ENCODE assay signal across 23 cellular contexts in the genomic region with DNA sequence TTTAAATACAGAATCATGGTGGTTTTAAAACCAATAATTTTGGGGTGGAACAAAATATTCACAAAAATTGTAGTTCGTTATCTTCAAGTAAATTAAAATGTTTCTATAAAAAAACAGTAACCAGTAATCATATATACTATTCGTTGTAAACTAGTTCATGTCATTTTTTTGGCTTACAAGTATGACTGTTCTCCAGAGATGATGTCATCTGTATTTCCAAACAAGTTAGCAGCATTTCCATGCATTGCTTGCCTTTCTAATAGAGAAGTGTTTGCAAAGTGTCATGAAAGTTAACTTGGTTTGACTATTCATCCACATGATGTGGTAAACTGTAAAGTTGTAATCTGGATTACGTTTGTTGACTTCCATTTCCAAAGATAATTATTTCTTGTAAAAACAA.
DNase-seq lines count a peak whose midpoint lies in the region; ATAC-seq and TF ChIP-seq lines count a peak whose summit lies in the region.
"Had no signal": no experiment of that assay in that cellular context is flagged by ENCODE, and none has a peak within 500 bp of the region (broad histone marks: within the 10 kb centered on the region; RNA-seq: fewer than 3 reads in every experiment).

No MANE protein-coding gene starts in this region.

- H2AFZ ChIP-seq in mammary epithelial cell (ENCODE audit: low read depth, low read length) = no peak overlapping the region

- H3K79me2 ChIP-seq in mammary epithelial cell (ENCODE audit: insufficient read depth, low read length) = no peaks in the 10 kb centered on the region

- H3K9me3 ChIP-seq in mammary epithelial cell (replicated peaks; ENCODE audit: insufficient read depth, low read length) (no peaks in the 10 kb centered on the region), breast epithelium (no peaks in the 10 kb centered on the region), HEK293 (ENCODE audit: control insufficient read depth, insufficient read depth, low read depth, low read length) (no peaks in the 10 kb centered on the region)
- H3K9me3 ChIP-seq in CD4-positive, alpha-beta T cell (ENCODE audit: control insufficient read depth, low read length) = no peaks in the 10 kb centered on the region
- H3K9me3 ChIP-seq: A549; BLaER1 treated with 17β-estradiol and CSF1 and Interleukin-3, amounts not matched to agents 10 nM and 100 nM had no signal

- no peaks in the 10 kb centered on the region for H4K20me1 ChIP-seq in mammary epithelial cell (ENCODE audit: insufficient read depth, low read length)
- H4K20me1 ChIP-seq: BLaER1 treated with 17β-estradiol and CSF1 and Interleukin-3, amounts not matched to agents 10 nM and 100 nM had no signal

- H3K36me3 ChIP-seq in mammary epithelial cell (ENCODE audit: insufficient read depth, low read length) (no peaks in the 10 kb centered on the region), breast epithelium (no peaks in the 10 kb centered on the region), HEK293 (ENCODE audit: control insufficient read depth in 2 of 2, insufficient read depth in 1 of 2, low read length in 2 of 2) (no peaks in the 10 kb centered on the region)
- H3K36me3 ChIP-seq: BLaER1 treated with 17β-estradiol and CSF1 and Interleukin-3, amounts not matched to agents 10 nM and 100 nM had no signal

- H3K27ac ChIP-seq in mammary epithelial cell (ENCODE audit: insufficient read depth, low read depth, low read length) (no peak overlapping the region), breast epithelium (no peak overlapping the region), HEK293 (ENCODE audit: extremely low read depth, low read depth, low read length) (no peak overlapping the region)
- no peak overlapping the region for H3K27ac ChIP-seq in CD4-positive, alpha-beta T cell (ENCODE audit: low read depth, low read length)
- H3K27ac ChIP-seq: 22Rv1; A549; BLaER1 treated with 17β-estradiol and CSF1 and Interleukin-3, amounts not matched to agents 10 nM and 100 nM; C4-2B had no signal

- no peak for ATAC-seq in CD4-positive, alpha-beta T cell (ENCODE audit: poor library complexity)
- ATAC-seq: A549, GM12878 had no signal

- H3K4me1 Mint-ChIP-seq in CD4-positive, alpha-beta T cell (ENCODE audit: low read depth) = no peaks in the 10 kb centered on the region
- H3K4me1 Mint-ChIP-seq: B cell; CD4-positive, alpha-beta memory T cell; CD8-positive, alpha-beta memory T cell had no signal

- CTCF ChIA-PET in mammary epithelial cell (lab: Charles Lee; ENCODE audit: low non-redundant PET) (no interaction called here), HEK293 (lab: Yijun Ruan, JAX) (no interaction called here)
- CTCF ChIA-PET in CD4-positive, alpha-beta T cell (lab: Charles Lee) = no interaction called here

- H3K4me1 ChIP-seq in mammary epithelial cell (ENCODE audit: insufficient read depth, low read length) (no peaks in the 10 kb centered on the region), breast epithelium (no peaks in the 10 kb centered on the region), HEK293 (ENCODE audit: control insufficient read depth, insufficient read depth, low read length) (no peaks in the 10 kb centered on the region)
- H3K4me1 ChIP-seq: A549 had no signal

- no peak overlapping the region for H3K4me3 Mint-ChIP-seq in CD4-positive, alpha-beta T cell
- H3K4me3 Mint-ChIP-seq: B cell; CD4-positive, alpha-beta memory T cell; CD8-positive, alpha-beta memory T cell had no signal

- no peak overlapping the region for H3K4me3 ChIP-seq in mammary epithelial cell (replicated peaks in 1 of 3; ENCODE audit: insufficient read depth in 1 of 3, low read depth in 2 of 3, low read length in 3 of 3)
- H3K4me3 ChIP-seq in breast epithelium = no peak overlapping the region
- no peak overlapping the region for H3K4me3 ChIP-seq in HEK293 (ENCODE audit: low read depth, low read length)
- no peak overlapping the region for H3K4me3 ChIP-seq in epithelial cell of esophagus (ENCODE audit: low read length)
- H3K4me3 ChIP-seq: A549; BLaER1 treated with 17β-estradiol and CSF1 and Interleukin-3, amounts not matched to agents 10 nM and 100 nM; GM12878 had no signal

- intact Hi-C loops in mammary epithelial cell (cut with micrococcal nuclease) (no loop called here), breast epithelium (cut with DNase I; ENCODE audit: low total_unique reads) (no loop called here)
- intact Hi-C loops in CD4-positive, alpha-beta T cell (cut with DNase I, micrococcal nuclease) = no loop called here

- H3K36me3 Mint-ChIP-seq in CD4-positive, alpha-beta T cell (ENCODE audit: low read depth) = no peaks in the 10 kb centered on the region
- H3K36me3 Mint-ChIP-seq: CD4-positive, alpha-beta memory T cell; CD8-positive, alpha-beta memory T cell had no signal

- peak; percentile 4 for DNase-seq in mammary epithelial cell
- no peak for DNase-seq in breast epithelium (ENCODE audit: low spot score in 2 of 2)
- peak; percentile 1 for DNase-seq in epithelial cell of esophagus (ENCODE audit: low read depth)
- DNase-seq in CD4-positive, alpha-beta T cell = no peak
- DNase-seq in activated CD4-positive, alpha-beta T cell treated with anti-CD3 and anti-CD28 coated beads, Interleukin-2, amount 50 U/mL, for 4 hours = no peak
- DNase-seq: AML-193; CD4-positive, alpha-beta memory T cell; CD8-positive, alpha-beta memory T cell; COR-L47; DMS 273 treated with DMSO at 0.1 percent for 48 hours; DMS153; DMS53; DMS79; DND-41; EL; GDM1 had no signal

- H3K9me3 Mint-ChIP-seq in CD4-positive, alpha-beta T cell = no peaks in the 10 kb centered on the region

- H3K9ac ChIP-seq in mammary epithelial cell (ENCODE audit: insufficient read depth, low read length) = no peak overlapping the region
- H3K9ac ChIP-seq: BLaER1 treated with 17β-estradiol and CSF1 and Interleukin-3, amounts not matched to agents 10 nM and 100 nM had no signal

- no peak overlapping the region for H3K27ac Mint-ChIP-seq in CD4-positive, alpha-beta T cell
- H3K27ac Mint-ChIP-seq: B cell; CD4-positive, alpha-beta memory T cell; CD8-positive, alpha-beta memory T cell had no signal

- BruUV-seq in mammary epithelial cell (replicated peaks; lab: Mats Ljungman, UMichigan) = no TSS peak

- no peaks in the 10 kb centered on the region for H3K27me3 Mint-ChIP-seq in CD4-positive, alpha-beta T cell
- H3K27me3 Mint-ChIP-seq: B cell; CD4-positive, alpha-beta memory T cell; CD8-positive, alpha-beta memory T cell had no signal

- POLR2A ChIA-PET in HEK293 (lab: Yijun Ruan, JAX) = no interaction called here
- POLR2A ChIA-PET in CD4-positive, alpha-beta T cell (lab: Charles Lee) = no interaction called here

- dilution Hi-C loops in mammary epithelial cell (cut with HindIII; ENCODE audit: low sequenced_read_pairs) = no loop called here

- H3K4me2 ChIP-seq in mammary epithelial cell (ENCODE audit: insufficient read depth, low read depth, low read length) = no peak overlapping the region
- H3K4me2 ChIP-seq: A549; BLaER1 treated with 17β-estradiol and CSF1 and Interleukin-3, amounts not matched to agents 10 nM and 100 nM had no signal

- H3K27me3 ChIP-seq in mammary epithelial cell (ENCODE audit: insufficient read depth, low read length) (no peaks in the 10 kb centered on the region), breast epithelium (no peaks in the 10 kb centered on the region)
- no peaks in the 10 kb centered on the region for H3K27me3 ChIP-seq in CD4-positive, alpha-beta T cell (ENCODE audit: control insufficient read depth, insufficient read depth, low read length)
- H3K27me3 ChIP-seq: BLaER1 treated with 17β-estradiol and CSF1 and Interleukin-3, amounts not matched to agents 10 nM and 100 nM had no signal

- TF ChIP-seq POLR2A in breast epithelium (IDR thresholded peaks at IDR 0.05) = no peak

- no peak for TF ChIP-seq CTCF in mammary epithelial cell (conservative IDR thresholded peaks at IDR 0.05 in 1 of 2, IDR thresholded peaks at IDR 0.05 in 1 of 2; ENCODE audit: extremely low read depth in 1 of 2, insufficient read depth in 1 of 2, low read depth in 1 of 2, low read length in 2 of 2)
- no peak for TF ChIP-seq CTCF in breast epithelium (IDR thresholded peaks at IDR 0.05)
- TF ChIP-seq CTCF in HEK293 (tag by site-specific recombination; IDR thresholded peaks at IDR 0.05) = no peak
- no peak for TF ChIP-seq CTCF in epithelial cell of esophagus (IDR thresholded peaks at IDR 0.05; ENCODE audit: insufficient read depth, low read depth, low read length, missing control alignments)
- no peak for TF ChIP-seq CTCF in CD4-positive, alpha-beta T cell (IDR thresholded peaks at IDR 0.05)

- in situ Hi-C loops in mammary epithelial cell (cut with MboI; ENCODE audit: low sequenced_read_pairs in 2 of 2) = no loop called here

- WGBS in mammary epithelial cell (ENCODE audit: low coverage, missing lambda C conversion rate) = 67% methylated on average over 3 of the region's 3 CpGs

TF ChIP-seq in HEK293, 187 proteins besides CTCF, POLR2A, EP300 and RAD21:
- no peak for TF ChIP-seq ZNF350 (tag by site-specific recombination; IDR thresholded peaks at IDR 0.05)
- TF ChIP-seq, protein P1, sequence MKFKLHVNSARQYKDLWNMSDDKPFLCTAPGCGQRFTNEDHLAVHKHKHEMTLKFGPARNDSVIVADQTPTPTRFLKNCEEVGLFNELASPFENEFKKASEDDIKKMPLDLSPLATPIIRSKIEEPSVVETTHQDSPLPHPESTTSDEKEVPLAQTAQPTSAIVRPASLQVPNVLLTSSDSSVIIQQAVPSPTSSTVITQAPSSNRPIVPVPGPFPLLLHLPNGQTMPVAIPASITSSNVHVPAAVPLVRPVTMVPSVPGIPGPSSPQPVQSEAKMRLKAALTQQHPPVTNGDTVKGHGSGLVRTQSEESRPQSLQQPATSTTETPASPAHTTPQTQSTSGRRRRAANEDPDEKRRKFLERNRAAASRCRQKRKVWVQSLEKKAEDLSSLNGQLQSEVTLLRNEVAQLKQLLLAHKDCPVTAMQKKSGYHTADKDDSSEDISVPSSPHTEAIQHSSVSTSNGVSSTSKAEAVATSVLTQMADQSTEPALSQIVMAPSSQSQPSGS (tag by site-specific recombination; IDR thresholded peaks at IDR 0.05; ENCODE audit: low read depth) = peak; percentile 56; the same call in 1 of the 2 replicates

Comparison
In these comparisons a context has a peak if more than half of its experiments do, and no peak if none do; other contexts are left out.
1. DNase-seq: peak in mammary epithelial cell (single experiment) and epithelial cell of esophagus (single experiment); none in breast epithelium (0 of 2), CD4-positive, alpha-beta T cell (0 of 10) and activated CD4-positive, alpha-beta T cell treated with anti-CD3 and anti-CD28 coated beads, Interleukin-2, amount 50 U/mL, for 4 hours (0 of 2).